14 cellular contexts compared by ENCODE assay signal in the genomic region with DNA sequence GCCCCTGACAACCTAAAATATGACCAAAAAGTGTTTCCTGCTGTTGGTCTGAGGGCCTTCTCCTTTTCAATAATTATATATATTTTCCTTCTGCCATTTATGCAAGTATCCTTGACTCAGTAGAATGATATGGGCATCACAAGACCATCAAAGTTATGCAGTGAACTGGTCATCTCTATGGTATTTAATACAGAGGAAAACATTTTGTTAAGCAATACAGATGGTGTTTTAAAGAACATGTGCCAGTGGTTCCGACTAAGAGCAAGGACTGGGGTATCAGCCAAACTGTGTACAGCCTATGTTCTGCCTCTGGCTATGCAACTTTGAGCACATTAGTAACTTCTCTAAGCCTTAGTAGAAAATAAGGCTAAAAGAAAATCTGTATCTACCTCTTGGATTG.
A peak's percentile ranks its signal among the peaks of the same experiment; 100 is the strongest.
DNase-seq lines count a peak whose midpoint lies in the region; ATAC-seq and TF ChIP-seq lines count a peak whose summit lies in the region.
"Had no signal": no experiment of that assay in that cellular context is flagged by ENCODE, and none has a peak within 500 bp of the region (broad histone marks: within the 10 kb centered on the region; RNA-seq: fewer than 3 reads in every experiment).

No MANE protein-coding gene starts in this region.

- ATAC-seq in SK-N-SH treated with all-trans-retinoic acid at 6 μM for 48 hours: no peak
- ATAC-seq: activated T-helper 17 cell treated with anti-CD3 and anti-CD28 coated beads, Interleukin-2, amount 50 U/mL, for 72 hours had no signal

- no peak for TF ChIP-seq CTCF in AG09309 (IDR thresholded peaks at IDR 0.05; ENCODE audit: control insufficient read depth, insufficient read depth, low read depth, low read length, missing control alignments)
- TF ChIP-seq CTCF in cardiac fibroblast (IDR thresholded peaks at IDR 0.05; ENCODE audit: low read depth, low read length): no peak
- no peak for TF ChIP-seq CTCF in right atrium auricular region (IDR thresholded peaks at IDR 0.05)

- peak; percentile 85 for DNase-seq in AG09309 (ENCODE audit: low read depth)
- peak; percentile 70 for DNase-seq in LHCN-M2 (ENCODE audit: low read depth)
- peak; percentile 66 to 80 for DNase-seq in cardiac fibroblast (ENCODE audit: low read depth in 2 of 2)
- DNase-seq in iris pigment epithelial cell (ENCODE audit: low read depth): peak; percentile 97
- DNase-seq in NCI-H345 treated with DMSO at 0.1 percent for 48 hours (lab: John Stamatoyannopoulos, UW; ENCODE audit: unreplicated experiment): no peak
- DNase-seq in right atrium auricular region (ENCODE audit: low spot score): no peak
- no peak for DNase-seq in substantia nigra (lab: John Stamatoyannopoulos, UW)
- DNase-seq: activated CD4-positive, alpha-beta memory T cell treated with anti-CD3 and anti-CD28 coated beads, Interleukin-2, amount 10 ng/mL, durations not matched to agents 7 days and 5 days; aorta; DMS153; MV-4-11; stimulated activated CD4-positive, alpha-beta T cell treated with anti-CD3 and anti-CD28 coated beads, Interleukin-4, amount 100 ng/mL, for 24 hours had no signal

- no peak overlapping the region for H3K4me3 ChIP-seq in AG09309 (ENCODE audit: control insufficient read depth, low read depth, low read length)
- H3K4me3 ChIP-seq in cardiac fibroblast (replicated peaks in 1 of 2; ENCODE audit: low read depth in 2 of 2, low read length in 2 of 2): no peak overlapping the region
- H3K4me3 ChIP-seq in right atrium auricular region: no peak overlapping the region

- H3K9me3 ChIP-seq in right atrium auricular region: no peaks in the 10 kb centered on the region

- no peaks in the 10 kb centered on the region for H3K36me3 ChIP-seq in right atrium auricular region

- no peaks in the 10 kb centered on the region for H3K27me3 ChIP-seq in right atrium auricular region

- H3K4me1 ChIP-seq in right atrium auricular region: no peaks in the 10 kb centered on the region

- H3K27ac ChIP-seq in right atrium auricular region (no peak overlapping the region), substantia nigra (ENCODE audit: low read depth, low read length, poor library complexity, severe bottlenecking) (no peak overlapping the region)

TF ChIP-seq in SK-N-SH treated with all-trans-retinoic acid at 6 μM for 48 hours, 23 proteins besides CTCF, POLR2A, EP300 and RAD21:
- no peak for TF ChIP-seq ARNTL (CRISPR knock-in tag; IDR thresholded peaks at IDR 0.05; ENCODE audit: borderline replicate concordance, low read depth)
- no peak for TF ChIP-seq ZNF8 (CRISPR knock-in tag; IDR thresholded peaks at IDR 0.05)
- TF ChIP-seq, protein P1, sequence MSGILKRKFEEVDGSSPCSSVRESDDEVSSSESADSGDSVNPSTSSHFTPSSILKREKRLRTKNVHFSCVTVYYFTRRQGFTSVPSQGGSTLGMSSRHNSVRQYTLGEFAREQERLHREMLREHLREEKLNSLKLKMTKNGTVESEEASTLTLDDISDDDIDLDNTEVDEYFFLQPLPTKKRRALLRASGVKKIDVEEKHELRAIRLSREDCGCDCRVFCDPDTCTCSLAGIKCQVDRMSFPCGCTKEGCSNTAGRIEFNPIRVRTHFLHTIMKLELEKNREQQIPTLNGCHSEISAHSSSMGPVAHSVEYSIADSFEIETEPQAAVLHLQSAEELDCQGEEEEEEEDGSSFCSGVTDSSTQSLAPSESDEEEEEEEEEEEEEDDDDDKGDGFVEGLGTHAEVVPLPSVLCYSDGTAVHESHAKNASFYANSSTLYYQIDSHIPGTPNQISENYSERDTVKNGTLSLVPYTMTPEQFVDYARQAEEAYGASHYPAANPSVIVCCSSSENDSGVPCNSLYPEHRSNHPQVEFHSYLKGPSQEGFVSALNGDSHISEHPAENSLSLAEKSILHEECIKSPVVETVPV (CRISPR knock-in tag; IDR thresholded peaks at IDR 0.05): no peak
- TF ChIP-seq ISL1 (CRISPR knock-in tag; IDR thresholded peaks at IDR 0.05): no peak
- TF ChIP-seq, protein P2, sequence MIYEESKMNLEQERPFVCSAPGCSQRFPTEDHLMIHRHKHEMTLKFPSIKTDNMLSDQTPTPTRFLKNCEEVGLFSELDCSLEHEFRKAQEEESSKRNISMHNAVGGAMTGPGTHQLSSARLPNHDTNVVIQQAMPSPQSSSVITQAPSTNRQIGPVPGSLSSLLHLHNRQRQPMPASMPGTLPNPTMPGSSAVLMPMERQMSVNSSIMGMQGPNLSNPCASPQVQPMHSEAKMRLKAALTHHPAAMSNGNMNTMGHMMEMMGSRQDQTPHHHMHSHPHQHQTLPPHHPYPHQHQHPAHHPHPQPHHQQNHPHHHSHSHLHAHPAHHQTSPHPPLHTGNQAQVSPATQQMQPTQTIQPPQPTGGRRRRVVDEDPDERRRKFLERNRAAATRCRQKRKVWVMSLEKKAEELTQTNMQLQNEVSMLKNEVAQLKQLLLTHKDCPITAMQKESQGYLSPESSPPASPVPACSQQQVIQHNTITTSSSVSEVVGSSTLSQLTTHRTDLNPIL (CRISPR knock-in tag; IDR thresholded peaks at IDR 0.05; ENCODE audit: low read depth): no peak
- TF ChIP-seq ESRRG (CRISPR knock-in tag; IDR thresholded peaks at IDR 0.05): no peak
- no peak for TF ChIP-seq ZC3H10 (CRISPR knock-in tag; IDR thresholded peaks at IDR 0.05)
- TF ChIP-seq TCF4 (CRISPR knock-in tag; IDR thresholded peaks at IDR 0.05; ENCODE audit: borderline replicate concordance): no peak
- TF ChIP-seq, protein P3, sequence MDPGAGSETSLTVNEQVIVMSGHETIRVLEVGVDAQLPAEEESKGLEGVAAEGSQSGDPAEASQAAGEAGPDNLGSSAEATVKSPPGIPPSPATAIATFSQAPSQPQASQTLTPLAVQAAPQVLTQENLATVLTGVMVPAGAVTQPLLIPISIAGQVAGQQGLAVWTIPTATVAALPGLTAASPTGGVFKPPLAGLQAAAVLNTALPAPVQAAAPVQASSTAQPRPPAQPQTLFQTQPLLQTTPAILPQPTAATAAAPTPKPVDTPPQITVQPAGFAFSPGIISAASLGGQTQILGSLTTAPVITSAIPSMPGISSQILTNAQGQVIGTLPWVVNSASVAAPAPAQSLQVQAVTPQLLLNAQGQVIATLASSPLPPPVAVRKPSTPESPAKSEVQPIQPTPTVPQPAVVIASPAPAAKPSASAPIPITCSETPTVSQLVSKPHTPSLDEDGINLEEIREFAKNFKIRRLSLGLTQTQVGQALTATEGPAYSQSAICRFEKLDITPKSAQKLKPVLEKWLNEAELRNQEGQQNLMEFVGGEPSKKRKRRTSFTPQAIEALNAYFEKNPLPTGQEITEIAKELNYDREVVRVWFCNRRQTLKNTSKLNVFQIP (CRISPR knock-in tag; IDR thresholded peaks at IDR 0.05; ENCODE audit: borderline replicate concordance, low read depth): no peak
- TF ChIP-seq ZFP30 (CRISPR knock-in tag; IDR thresholded peaks at IDR 0.05): no peak
- no peak for TF ChIP-seq GLIS3 (CRISPR knock-in tag; IDR thresholded peaks at IDR 0.05)
- no peak for TF ChIP-seq CSDC2 (CRISPR knock-in tag; IDR thresholded peaks at IDR 0.05)
- TF ChIP-seq, protein P4, sequence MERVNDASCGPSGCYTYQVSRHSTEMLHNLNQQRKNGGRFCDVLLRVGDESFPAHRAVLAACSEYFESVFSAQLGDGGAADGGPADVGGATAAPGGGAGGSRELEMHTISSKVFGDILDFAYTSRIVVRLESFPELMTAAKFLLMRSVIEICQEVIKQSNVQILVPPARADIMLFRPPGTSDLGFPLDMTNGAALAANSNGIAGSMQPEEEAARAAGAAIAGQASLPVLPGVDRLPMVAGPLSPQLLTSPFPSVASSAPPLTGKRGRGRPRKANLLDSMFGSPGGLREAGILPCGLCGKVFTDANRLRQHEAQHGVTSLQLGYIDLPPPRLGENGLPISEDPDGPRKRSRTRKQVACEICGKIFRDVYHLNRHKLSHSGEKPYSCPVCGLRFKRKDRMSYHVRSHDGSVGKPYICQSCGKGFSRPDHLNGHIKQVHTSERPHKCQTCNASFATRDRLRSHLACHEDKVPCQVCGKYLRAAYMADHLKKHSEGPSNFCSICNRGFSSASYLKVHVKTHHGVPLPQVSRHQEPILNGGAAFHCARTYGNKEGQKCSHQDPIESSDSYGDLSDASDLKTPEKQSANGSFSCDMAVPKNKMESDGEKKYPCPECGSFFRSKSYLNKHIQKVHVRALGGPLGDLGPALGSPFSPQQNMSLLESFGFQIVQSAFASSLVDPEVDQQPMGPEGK (CRISPR knock-in tag; IDR thresholded peaks at IDR 0.05; ENCODE audit: borderline replicate concordance): no peak
- TF ChIP-seq PPARA (CRISPR knock-in tag; IDR thresholded peaks at IDR 0.05; ENCODE audit: borderline replicate concordance): no peak
- no peak for TF ChIP-seq BACH2 (CRISPR knock-in tag; IDR thresholded peaks at IDR 0.05; ENCODE audit: borderline replicate concordance)
- TF ChIP-seq SNAI2 (CRISPR knock-in tag; IDR thresholded peaks at IDR 0.05): no peak
- TF ChIP-seq ZFP3 (CRISPR knock-in tag; IDR thresholded peaks at IDR 0.05): no peak
- no peak for TF ChIP-seq ZNF70 (CRISPR knock-in tag; IDR thresholded peaks at IDR 0.05)

Comparison
In these comparisons a context has a peak if more than half of its experiments do, and no peak if none do; other contexts are left out.
1. DNase-seq: peak in AG09309 (single experiment), LHCN-M2 (single experiment), cardiac fibroblast (2 of 2) and iris pigment epithelial cell (single experiment); none in NCI-H345 treated with DMSO at 0.1 percent for 48 hours (single experiment), right atrium auricular region (single experiment) and substantia nigra (0 of 49).